2 cellular contexts compared by ENCODE assay signal in the genomic region with DNA sequence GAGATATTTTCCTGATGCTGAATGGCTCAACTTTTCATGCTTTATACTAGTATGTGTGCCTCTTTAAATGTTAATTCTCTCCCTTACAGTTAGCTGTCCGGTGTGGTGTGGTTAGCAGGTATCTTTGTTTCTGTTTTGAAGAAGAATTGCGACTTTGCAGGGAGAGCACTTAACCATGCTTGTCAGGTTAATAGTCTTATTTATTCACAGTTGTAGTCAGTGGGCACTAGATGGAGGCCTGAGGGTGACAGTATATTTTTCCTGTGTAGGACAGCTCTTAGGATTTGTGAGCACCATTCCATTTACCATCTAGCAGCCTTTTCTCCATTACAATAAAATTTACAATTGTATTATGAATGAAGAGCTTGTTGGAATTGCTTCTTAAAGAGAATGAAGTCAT.
TF ChIP-seq lines count a peak whose summit lies in the region.

No MANE protein-coding gene starts in this region.

TF ChIP-seq in H1, 55 proteins besides CTCF, POLR2A, EP300 and RAD21:
- TF ChIP-seq KDM5A (IDR thresholded peaks at IDR 0.05; ENCODE audit: low read length) = no peak
- no peak for TF ChIP-seq KDM4A (IDR thresholded peaks at IDR 0.05; ENCODE audit: low read depth, low read length, severe bottlenecking)
- TF ChIP-seq TEAD4 (IDR thresholded peaks at IDR 0.05; ENCODE audit: low read depth, low read length) = no peak
- TF ChIP-seq GTF2F1 (IDR thresholded peaks at IDR 0.05; ENCODE audit: borderline replicate concordance, low read depth, low read length) = no peak
- no peak for TF ChIP-seq SP1 (IDR thresholded peaks at IDR 0.05; ENCODE audit: low read depth, low read length)
- TF ChIP-seq JUN (IDR thresholded peaks at IDR 0.05; ENCODE audit: low read depth, low read length) = no peak
- no peak for TF ChIP-seq CHD1 (IDR thresholded peaks at IDR 0.05; ENCODE audit: low read depth, low read length)

TF ChIP-seq in neural cell, 6 proteins besides CTCF, POLR2A, EP300 and RAD21:
- TF ChIP-seq POLR2AphosphoS5 (IDR thresholded peaks at IDR 0.05) (peak; percentile 39), EZH2 (IDR thresholded peaks at IDR 0.05; ENCODE audit: borderline replicate concordance, insufficient read depth, low read length, poor library complexity, severe bottlenecking) (no peak), SMC3 (conservative IDR thresholded peaks at IDR 0.05; ENCODE audit: poor library complexity) (no peak)
